Comparison of ENCODE assay signal across 8 cellular contexts in genomic region chr5:126234563-126235195, GRCh38.
DNase-seq lines count a peak whose midpoint lies in the region; ATAC-seq and TF ChIP-seq lines count a peak whose summit lies in the region.

No MANE protein-coding gene starts in this region.

- TF ChIP-seq CTCF in GM06990 (IDR thresholded peaks at IDR 0.05; ENCODE audit: insufficient read depth, low read length, poor library complexity, severe bottlenecking) (peak; percentile 79), RWPE1 (conservative IDR thresholded peaks at IDR 0.05; ENCODE audit: low read depth) (peak; percentile 70), glutamatergic neuron (IDR thresholded peaks at IDR 0.05; ENCODE audit: partially characterized antibody, unreplicated experiment) (peak; percentile 66), natural killer cell (IDR thresholded peaks at IDR 0.05) (no peak)

- intact Hi-C loops in natural killer cell (cut with micrococcal nuclease): no loop called here

- H3K4me3 ChIP-seq in GM06990 (replicated peaks; ENCODE audit: low read depth, low read length): no peak overlapping the region
- H3K4me3 ChIP-seq in effector memory CD4-positive, alpha-beta T cell (ENCODE audit: insufficient read depth, low read depth, low read length, poor library complexity, severe bottlenecking): no peak overlapping the region

- no peaks in the 10 kb centered on the region for H3K36me3 ChIP-seq in GM06990 (ENCODE audit: control insufficient read depth, insufficient read depth, low read length)
- no peaks in the 10 kb centered on the region for H3K36me3 ChIP-seq in effector memory CD4-positive, alpha-beta T cell (ENCODE audit: control insufficient read depth, insufficient read depth, low read length)

- no peaks in the 10 kb centered on the region for H3K27me3 Mint-ChIP-seq in glutamatergic neuron (ENCODE audit: unreplicated experiment)
- H3K27me3 Mint-ChIP-seq in natural killer cell (ENCODE audit: low read depth in 2 of 2): no peaks in the 10 kb centered on the region
- no peaks in the 10 kb centered on the region for H3K27me3 Mint-ChIP-seq in activated T-helper 17 cell treated with anti-CD3 and anti-CD28 coated beads, Interleukin-2, amount 50 U/mL, for 72 hours

- CTCF ChIA-PET in RWPE1 (lab: Yijun Ruan, JAX): interaction anchor here (0.5 to 0.6 kb wide), 4 partner anchors 103 to 1045 kb away, joined by 3 to 6 read pairs (median 4); no protein-coding TSS in a partner anchor

- ATAC-seq in HG02885 (IDR thresholded peaks at IDR 0.05; ENCODE audit: poor library complexity, unreplicated experiment) (peak; percentile 65), natural killer cell (no peak)
- no peak for ATAC-seq in activated T-helper 17 cell treated with anti-CD3 and anti-CD28 coated beads, Interleukin-2, amount 50 U/mL, for 72 hours (replicated peaks)

- no peaks in the 10 kb centered on the region for H3K9me3 ChIP-seq in effector memory CD4-positive, alpha-beta T cell (ENCODE audit: control insufficient read depth, low read length)

- DNase-seq in GM06990 (ENCODE audit: extremely low read depth, insufficient read length) (no peak), RWPE1 (ENCODE audit: low spot score) (peak; percentile 29), glutamatergic neuron (peak; percentile 30), natural killer cell (no peak)
- no peak for DNase-seq in activated CD4-positive, CD25-positive, alpha-beta regulatory T cell (lab: John Stamatoyannopoulos, UW)
- DNase-seq in effector memory CD4-positive, alpha-beta T cell: no peak

- POLR2A ChIA-PET in RWPE1 (lab: Yijun Ruan, JAX; ENCODE audit: low non-redundant PET): no interaction called here

- H3K9me3 Mint-ChIP-seq in glutamatergic neuron (ENCODE audit: unreplicated experiment): peaks cover 7% of the 10 kb centered on the region
- peaks cover 3 to 9% of the 10 kb centered on the region in 2 donors for H3K9me3 Mint-ChIP-seq in natural killer cell
- no peaks in the 10 kb centered on the region for H3K9me3 Mint-ChIP-seq in activated T-helper 17 cell treated with anti-CD3 and anti-CD28 coated beads, Interleukin-2, amount 50 U/mL, for 72 hours

- H3K4me3 Mint-ChIP-seq in glutamatergic neuron (ENCODE audit: unreplicated experiment): no peak overlapping the region
- H3K4me3 Mint-ChIP-seq in natural killer cell: no peak overlapping the region
- no peak overlapping the region for H3K4me3 Mint-ChIP-seq in activated T-helper 17 cell treated with anti-CD3 and anti-CD28 coated beads, Interleukin-2, amount 50 U/mL, for 72 hours

- H3K27ac Mint-ChIP-seq in glutamatergic neuron (ENCODE audit: unreplicated experiment): no peak overlapping the region
- no peak overlapping the region for H3K27ac Mint-ChIP-seq in natural killer cell
- no peak overlapping the region for H3K27ac Mint-ChIP-seq in activated T-helper 17 cell treated with anti-CD3 and anti-CD28 coated beads, Interleukin-2, amount 50 U/mL, for 72 hours

- no peak overlapping the region for H3K27ac ChIP-seq in RWPE1
- no peak overlapping the region for H3K27ac ChIP-seq in effector memory CD4-positive, alpha-beta T cell (ENCODE audit: insufficient read depth, low read length, poor library complexity, severe bottlenecking)

- H3K27me3 ChIP-seq in GM06990 (replicated peaks; ENCODE audit: control insufficient read depth, insufficient read depth, low read length): no peaks in the 10 kb centered on the region
- no peaks in the 10 kb centered on the region for H3K27me3 ChIP-seq in effector memory CD4-positive, alpha-beta T cell (replicated peaks; ENCODE audit: control insufficient read depth, insufficient read depth, low read length, poor library complexity, severe bottlenecking)

- no peaks in the 10 kb centered on the region for H3K4me1 ChIP-seq in effector memory CD4-positive, alpha-beta T cell (ENCODE audit: control insufficient read depth, insufficient read depth, low read length, poor library complexity, severe bottlenecking)

- no peaks in the 10 kb centered on the region for H3K36me3 Mint-ChIP-seq in glutamatergic neuron (ENCODE audit: unreplicated experiment)
- no peaks in the 10 kb centered on the region for H3K36me3 Mint-ChIP-seq in natural killer cell
- H3K36me3 Mint-ChIP-seq in activated T-helper 17 cell treated with anti-CD3 and anti-CD28 coated beads, Interleukin-2, amount 50 U/mL, for 72 hours (ENCODE audit: low read depth): no peaks in the 10 kb centered on the region

- H3K4me1 Mint-ChIP-seq in glutamatergic neuron (ENCODE audit: low read depth, unreplicated experiment) (peaks cover 3% of the 10 kb centered on the region), natural killer cell (no peaks in the 10 kb centered on the region)
- H3K4me1 Mint-ChIP-seq in activated T-helper 17 cell treated with anti-CD3 and anti-CD28 coated beads, Interleukin-2, amount 50 U/mL, for 72 hours: no peaks in the 10 kb centered on the region

Comparison
In these comparisons a context has a peak if more than half of its experiments do, and no peak if none do; other contexts are left out.
1. DNase-seq: peak in RWPE1 (single experiment) and glutamatergic neuron (single experiment); none in GM06990 (single experiment), natural killer cell (single experiment), activated CD4-positive, CD25-positive, alpha-beta regulatory T cell (0 of 4) and effector memory CD4-positive, alpha-beta T cell (0 of 3).